Comparison of ENCODE assay signal across 21 cellular contexts in the genomic region with DNA sequence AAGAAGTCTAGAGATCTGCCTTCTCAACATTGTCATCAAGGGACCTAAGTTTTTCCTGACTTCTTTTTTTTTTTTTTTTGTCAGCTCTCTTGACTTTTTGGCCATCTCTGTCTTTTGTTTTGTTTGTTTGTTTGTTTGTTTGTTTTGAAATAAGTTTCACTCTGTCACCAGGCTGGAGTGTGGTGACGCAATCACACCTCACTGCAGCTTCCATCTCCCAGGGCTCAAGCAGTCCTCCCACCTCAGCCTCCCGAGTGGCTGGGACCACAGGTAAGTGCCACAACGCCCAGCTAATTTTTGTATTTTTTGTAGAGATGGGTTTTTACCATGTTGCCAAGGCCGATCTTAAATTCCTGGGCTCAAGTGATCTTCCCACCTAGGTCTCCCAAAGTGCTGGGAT.
"Had no signal": no experiment of that assay in that cellular context is flagged by ENCODE, and none has a peak within 500 bp of the region (broad histone marks: within the 10 kb centered on the region; RNA-seq: fewer than 3 reads in every experiment).

No MANE protein-coding gene starts in this region.

- FAIRE-seq: islet of Langerhans had no signal

- H3K36me3 ChIP-seq: ovary, right atrium auricular region, thyroid gland, uterus had no signal

- H3K9me3 ChIP-seq: esophagus muscularis mucosa, gastrocnemius medialis, ovary, right atrium auricular region, thyroid gland, uterus had no signal

- H3K9me3 Mint-ChIP-seq: effector memory CD8-positive, alpha-beta T cell had no signal

- H3K27ac Mint-ChIP-seq: neural progenitor cell had no signal

- H2AFZ ChIP-seq: neural progenitor cell had no signal

- H3K9ac ChIP-seq: neural progenitor cell had no signal

- DNase-seq: effector memory CD8-positive, alpha-beta T cell; gastrocnemius medialis; heart right ventricle; hypothalamus; kidney glomerular epithelial cell; naive thymus-derived CD4-positive, alpha-beta T cell; nucleus accumbens; ovary; stimulated activated CD4-positive, alpha-beta T cell treated with anti-CD3 and anti-CD28 coated beads, Interleukin-2, amount 100 ng/mL, for 48 hours; stimulated activated naive CD4-positive, alpha-beta T cell treated with Interleukin-2 at 50 U/mL for 16 hours; thyroid gland; upper lobe of left lung; uterus had no signal

- H3K27me3 Mint-ChIP-seq: effector memory CD8-positive, alpha-beta T cell; naive thymus-derived CD4-positive, alpha-beta T cell had no signal

- H3K27me3 ChIP-seq: esophagus muscularis mucosa, gastrocnemius medialis, heart right ventricle, neural progenitor cell, ovary, right atrium auricular region, suprapubic skin, thyroid gland, upper lobe of left lung, uterus had no signal

- H3K27ac ChIP-seq: coronary artery, epithelial cell of prostate, esophagus muscularis mucosa, gastrocnemius medialis, heart right ventricle, neural progenitor cell, ovary, right atrium auricular region, suprapubic skin, thyroid gland, upper lobe of left lung, uterus had no signal

- H3K4me3 Mint-ChIP-seq: neural progenitor cell had no signal

- ATAC-seq: effector memory CD8-positive, alpha-beta T cell; gastrocnemius medialis; heart right ventricle; naive thymus-derived CD4-positive, alpha-beta T cell had no signal

- H3K4me2 ChIP-seq: neural progenitor cell, smooth muscle cell had no signal

- H3K4me3 ChIP-seq: coronary artery, esophagus muscularis mucosa, gastrocnemius medialis, heart right ventricle, neural progenitor cell, ovary, right atrium auricular region, smooth muscle cell, suprapubic skin, thyroid gland, upper lobe of left lung, uterus had no signal
